Comparison of ENCODE assay signal across 16 cellular contexts in the genomic region with DNA sequence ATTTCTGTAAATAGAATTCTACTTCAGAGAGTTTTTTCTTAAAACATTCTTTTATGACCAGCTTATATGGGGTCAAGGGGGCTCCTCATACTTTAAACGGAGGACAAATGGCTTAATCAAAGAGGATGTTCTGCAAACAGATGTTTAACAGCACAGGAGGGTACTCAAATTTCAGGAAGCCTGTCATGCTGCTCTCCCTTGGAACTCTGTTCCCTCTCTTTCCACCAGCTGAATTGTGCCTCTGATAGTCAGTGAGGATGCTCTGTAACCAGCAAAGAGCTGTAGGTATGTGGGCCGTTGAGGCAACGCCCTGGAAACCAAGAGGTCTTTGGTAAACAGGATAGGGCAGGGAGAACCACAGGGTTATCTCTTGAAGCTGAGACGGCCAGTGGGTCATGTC.
"Had no signal": no experiment of that assay in that cellular context is flagged by ENCODE, and none has a peak within 500 bp of the region (broad histone marks: within the 10 kb centered on the region; RNA-seq: fewer than 3 reads in every experiment).

No MANE protein-coding gene starts in this region.

- H3K4me3 ChIP-seq: breast epithelium, esophagus muscularis mucosa, psoas muscle, tibial nerve, uterus had no signal

- H3K36me3 ChIP-seq: breast epithelium, esophagus muscularis mucosa, tibial nerve, uterus, WERI-Rb-1 had no signal

- H3K27ac ChIP-seq: breast epithelium, esophagus muscularis mucosa, psoas muscle, tibial nerve, uterus, WERI-Rb-1 had no signal

- ATAC-seq: activated T-cell treated with anti-CD3 and anti-CD28 coated beads, Interleukin-2, amount 50 U/mL, for 72 hours; naive thymus-derived CD4-positive, alpha-beta T cell; psoas muscle; right cardiac atrium had no signal

- DNase-seq: activated CD4-positive, alpha-beta T cell treated with anti-CD3 and anti-CD28 coated beads for 1 hour; activated CD4-positive, alpha-beta T cell treated with anti-CD3 and anti-CD28 coated beads, Interleukin-2, amount 50 U/mL, for 4 hours; activated gamma-delta T cell; activated T-cell treated with anti-CD3 and anti-CD28 coated beads, Interleukin-2, amount 50 U/mL, for 72 hours; cortex of kidney; effector CD4-positive, alpha-beta T cell; mesenchymal stem cell; naive thymus-derived CD4-positive, alpha-beta T cell; psoas muscle; right cardiac atrium; stimulated activated CD4-positive, alpha-beta T cell treated with anti-CD3 and anti-CD28 coated beads, Interleukin-2, amount 100 ng/mL, for 48 hours; uterus; WERI-Rb-1 had no signal

- H3K27me3 ChIP-seq: breast epithelium, tibial nerve, uterus had no signal

- H3K4me1 ChIP-seq: breast epithelium, esophagus muscularis mucosa, tibial nerve, uterus had no signal
